Comparison of ENCODE assay signal across 34 cellular contexts in the genomic region with DNA sequence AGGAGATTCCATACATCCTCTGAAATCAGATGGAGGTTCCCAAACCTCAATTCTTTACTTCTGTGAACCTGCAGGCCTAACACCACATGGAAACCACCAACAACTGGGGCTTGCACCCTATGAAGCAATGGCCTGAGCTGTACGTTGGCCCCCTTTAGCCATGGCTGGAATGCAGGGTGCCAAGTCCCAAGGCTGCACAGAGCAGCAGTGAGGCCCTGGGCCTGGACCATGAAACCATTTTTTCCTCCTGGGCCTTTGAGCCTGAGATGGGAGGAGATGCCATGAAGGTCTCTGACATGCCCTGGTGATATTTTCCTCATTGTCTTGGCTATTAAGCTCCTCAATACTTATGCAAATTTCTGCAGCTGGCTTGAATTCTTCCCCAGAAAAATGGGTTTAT.
"Had no signal": no experiment of that assay in that cellular context is flagged by ENCODE, and none has a peak within 500 bp of the region (broad histone marks: within the 10 kb centered on the region; RNA-seq: fewer than 3 reads in every experiment).

No MANE protein-coding gene starts in this region.

- H3K9me3 ChIP-seq: MG63 had no signal

- H3K27me3 ChIP-seq: MG63 had no signal

- H3K36me3 ChIP-seq: MG63 had no signal

- H3K27ac ChIP-seq: KMS-11 had no signal

- H3K4me3 ChIP-seq: MG63 had no signal

- DNase-seq: Karpas-422, Kasumi-1, MG63, MM.1S, MV-4-11, NCI-H1048, NCI-H1092, NCI-H1092 treated with DMSO at 0.1 percent for 48 hours, NCI-H1105, NCI-H1105 treated with DMSO at 0.1 percent for 48 hours, NCI-H1417, NCI-H1417 treated with DMSO at 0.1 percent for 48 hours, NCI-H1436, NCI-H1436 treated with DMSO at 0.1 percent for 48 hours, NCI-H146, NCI-H1694, NCI-H1694 treated with DMSO at 0.1 percent for 48 hours, NCI-H187, NCI-H187 treated with DMSO at 0.1 percent for 48 hours, NCI-H1930, NCI-H2029, NCI-H2029 treated with DMSO at 0.1 percent for 48 hours, NCI-H2081, NCI-H2081 treated with DMSO at 0.1 percent for 48 hours, NCI-H2107, NCI-H2171, NCI-H2171 treated with DMSO at 0.1 percent for 48 hours, NCI-H2227 treated with DMSO at 0.1 percent for 48 hours, NCI-H226, NCI-H345, NCI-H446, NCI-H446 treated with DMSO at 0.1 percent for 48 hours, NCI-H510A had no signal
